In the genomic region with DNA sequence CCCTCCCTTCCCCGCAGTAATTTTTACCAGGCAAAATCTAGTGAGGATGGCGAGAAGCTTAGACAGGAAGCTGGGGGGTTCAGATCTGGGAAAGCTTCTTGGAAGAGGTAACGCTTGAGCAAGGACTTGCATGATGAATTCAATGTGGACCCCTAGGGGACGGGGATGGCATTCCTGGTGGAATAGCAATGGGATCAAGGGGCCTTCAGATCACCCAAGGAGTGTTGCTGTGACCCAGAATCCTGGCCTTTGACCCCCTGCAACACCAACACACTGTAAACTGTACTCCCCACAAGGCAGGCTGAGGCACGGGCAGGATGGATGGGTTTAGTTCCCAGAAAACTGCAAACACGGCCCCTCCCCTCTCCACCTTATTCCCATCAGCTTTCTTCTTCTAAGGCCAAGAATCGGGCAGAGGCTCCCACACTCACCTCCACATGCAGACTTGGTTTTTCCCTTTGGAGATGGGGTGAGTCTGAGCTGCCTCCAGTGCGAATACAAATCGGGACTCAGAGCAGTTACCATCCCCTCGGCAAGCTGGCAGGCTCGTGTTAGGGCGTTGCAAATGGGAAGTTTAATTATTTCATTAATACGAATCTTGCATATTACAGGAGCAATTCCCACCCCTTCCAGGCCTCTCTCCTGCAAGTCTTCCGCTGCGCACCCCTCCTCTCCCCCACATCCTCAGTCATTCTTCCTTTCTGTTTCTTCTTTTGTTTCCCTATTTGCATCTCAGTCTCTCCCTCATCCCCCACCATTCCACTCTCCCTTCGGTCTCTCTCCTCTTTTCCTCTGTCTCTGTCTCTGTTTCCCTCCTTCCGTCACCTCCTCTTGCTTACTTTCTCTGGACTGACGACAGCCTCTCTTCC, we compare ENCODE assay signal across 23 cellular contexts. TPM values are rescaled to one million over a fixed set of nuclear protein-coding genes. Genes with fewer than 3 reads are reported as not detected.
"Had no signal": no experiment of that assay in that cellular context is flagged by ENCODE, and none has a peak within 500 bp of the region (broad histone marks: within the 10 kb centered on the region; RNA-seq: fewer than 3 reads in every experiment).

No MANE protein-coding gene starts in this region.

- H3K27ac ChIP-seq: ascending aorta, coronary artery, epithelial cell of prostate, gastroesophageal sphincter, lower lobe of right lung, pancreas, stomach, thyroid gland, uterus, VCaP had no signal

- H3K36me3 ChIP-seq: ascending aorta, gastroesophageal sphincter, lower lobe of right lung, pancreas, stomach, thyroid gland, uterus had no signal

- H3K27ac Mint-ChIP-seq: activated CD4-positive, alpha-beta T cell treated with anti-CD3 and anti-CD28 coated beads for 36 hours; activated CD8-positive, alpha-beta T cell treated with anti-CD3 and anti-CD28 coated beads for 36 hours; activated naive CD8-positive, alpha-beta T cell treated with anti-CD3 and anti-CD28 coated beads, Interleukin-2, amount 50 U/mL, for 24 hours; activated T-helper 1 cell treated with anti-CD3 and anti-CD28 coated beads, Interleukin-12 subunit alpha, Interleukin-12 subunit beta, Interleukin-2, Interleukin-4 antibody, amounts not matched to agents 30 ng/mL and 10 ng/mL and 1 ng/mL, durations not matched to agents 14 hours and 24 hours and 36 hours; naive B cell; T-cell had no signal

- H3K9me3 Mint-ChIP-seq: activated CD8-positive, alpha-beta T cell treated with anti-CD3 and anti-CD28 coated beads for 36 hours had no signal

- H3K4me3 Mint-ChIP-seq: activated CD4-positive, alpha-beta T cell treated with anti-CD3 and anti-CD28 coated beads for 36 hours; activated CD8-positive, alpha-beta T cell treated with anti-CD3 and anti-CD28 coated beads for 36 hours; activated naive CD8-positive, alpha-beta T cell treated with anti-CD3 and anti-CD28 coated beads, Interleukin-2, amount 50 U/mL, for 24 hours; activated T-helper 1 cell treated with anti-CD3 and anti-CD28 coated beads, Interleukin-12 subunit alpha, Interleukin-12 subunit beta, Interleukin-2, Interleukin-4 antibody, amounts not matched to agents 30 ng/mL and 10 ng/mL and 1 ng/mL, durations not matched to agents 14 hours and 24 hours and 36 hours; naive B cell; T-cell had no signal

- DNase-seq: activated CD4-positive, alpha-beta T cell treated with anti-CD3 and anti-CD28 coated beads for 36 hours; activated CD8-positive, alpha-beta memory T cell treated with anti-CD3 and anti-CD28 coated beads, Interleukin-2, amount 50 U/mL, for 4 hours; activated CD8-positive, alpha-beta T cell treated with anti-CD3 and anti-CD28 coated beads for 36 hours; activated naive CD4-positive, alpha-beta T cell treated with Interleukin-2 at 50 U/mL for 16 hours; activated naive CD8-positive, alpha-beta T cell treated with anti-CD3 and anti-CD28 coated beads, Interleukin-2, amount 50 U/mL, for 24 hours; effector CD8-positive, alpha-beta T cell; lower lobe of right lung; naive B cell; pancreas; stimulated activated CD4-positive, alpha-beta T cell treated with anti-CD3 and anti-CD28 coated beads, Interleukin-15, amount 100 ng/mL, for 24 hours; stimulated activated CD4-positive, alpha-beta T cell treated with anti-CD3 and anti-CD28 coated beads, Interleukin-4, amount 100 ng/mL, for 4 hours; stomach; T-cell; T1000; thyroid gland; uterus had no signal

- H3K4me1 Mint-ChIP-seq: activated CD4-positive, alpha-beta T cell treated with anti-CD3 and anti-CD28 coated beads for 36 hours; activated naive CD8-positive, alpha-beta T cell treated with anti-CD3 and anti-CD28 coated beads, Interleukin-2, amount 50 U/mL, for 24 hours; T-cell had no signal

- H3K9me3 ChIP-seq: pancreas, thyroid gland, uterus had no signal

- H3K4me1 ChIP-seq: ascending aorta, lower lobe of right lung, pancreas, thyroid gland, uterus had no signal

- H3K27me3 ChIP-seq: thyroid gland, uterus had no signal

- H3K4me3 ChIP-seq: ascending aorta, coronary artery, gastroesophageal sphincter, lower lobe of right lung, pancreas, stomach, thyroid gland, uterus had no signal

RNA-seq across cellular contexts. Expression of a gene that starts 20.2 kb away (rescaled TPM):
- total RNA-seq: ascending aorta, skeletal muscle tissue, thyroid gland had no signal
